21 cellular contexts compared by ENCODE assay signal in the genomic region with DNA sequence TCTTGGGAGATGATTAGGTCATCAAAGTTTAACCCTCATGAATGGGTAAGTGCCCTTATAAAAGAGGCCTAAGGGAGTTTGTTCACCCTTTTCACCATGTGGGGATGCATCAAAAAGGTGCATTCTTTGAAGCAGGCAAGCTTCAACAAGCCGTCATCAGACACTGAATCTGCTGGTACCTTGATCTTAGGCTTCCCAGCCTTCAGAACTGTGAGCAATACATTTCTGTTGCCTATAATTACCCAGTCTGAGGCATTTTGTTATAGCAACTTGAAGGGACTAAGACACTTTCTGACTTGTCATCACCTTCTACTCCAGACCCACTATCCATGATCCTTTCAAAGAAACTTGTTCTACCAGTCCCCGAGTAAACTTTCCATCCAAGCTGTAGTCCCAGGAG.
"Had no signal": no experiment of that assay in that cellular context is flagged by ENCODE, and none has a peak within 500 bp of the region (broad histone marks: within the 10 kb centered on the region; RNA-seq: fewer than 3 reads in every experiment).

No MANE protein-coding gene starts in this region.

- H3K36me3 ChIP-seq: colonic mucosa had no signal

- FAIRE-seq: kidney, urothelium cell line had no signal

- H3K27me3 ChIP-seq: colonic mucosa, hepatocyte, stomach, transverse colon had no signal

- ATAC-seq: esophagus mucosa; sciatic nerve; stimulated activated naive B cell treated with anti-CD40 and anti-IgM and Interleukin-4, amounts not matched to agents 10 μg/mL and 1 μg/mL and 100 μg/mL, for 72 hours had no signal

- H3K27ac Mint-ChIP-seq: naive B cell; nephron; stimulated activated naive B cell treated with anti-CD40 and anti-IgM and Interleukin-4, amounts not matched to agents 10 μg/mL and 1 μg/mL and 100 μg/mL, for 72 hours had no signal

- H3K4me1 Mint-ChIP-seq: nephron had no signal

- H3K36me3 Mint-ChIP-seq: naive B cell; stimulated activated naive B cell treated with anti-CD40 and anti-IgM and Interleukin-4, amounts not matched to agents 10 μg/mL and 1 μg/mL and 100 μg/mL, for 72 hours had no signal

- H3K4me3 ChIP-seq: colonic mucosa, hepatocyte, left ventricle myocardium inferior, lung, stomach, thoracic aorta, transverse colon had no signal

- H3K27me3 Mint-ChIP-seq: stimulated activated naive B cell treated with anti-CD40 and anti-IgM and Interleukin-4, amounts not matched to agents 10 μg/mL and 1 μg/mL and 100 μg/mL, for 72 hours had no signal

- H3K4me3 Mint-ChIP-seq: naive B cell; nephron; stimulated activated naive B cell treated with anti-CD40 and anti-IgM and Interleukin-4, amounts not matched to agents 10 μg/mL and 1 μg/mL and 100 μg/mL, for 72 hours had no signal

- H3K9me3 Mint-ChIP-seq: nephron; stimulated activated naive B cell treated with anti-CD40 and anti-IgM and Interleukin-4, amounts not matched to agents 10 μg/mL and 1 μg/mL and 100 μg/mL, for 72 hours had no signal

- H3K9me3 ChIP-seq: colonic mucosa, left ventricle myocardium inferior, stomach, thoracic aorta, transverse colon had no signal

- DNase-seq: colonic mucosa; effector CD4-positive, alpha-beta T cell; kidney; left cardiac atrium; left ventricle myocardium inferior; midbrain; naive B cell; posterior cingulate gyrus; stimulated activated CD4-positive, alpha-beta T cell treated with anti-CD3 and anti-CD28 coated beads, Interleukin-2, amount 100 ng/mL, for 24 hours; stimulated activated CD4-positive, alpha-beta T cell treated with anti-CD3 and anti-CD28 coated beads, Interleukin-4, amount 100 ng/mL, for 4 hours; stimulated activated naive B cell treated with anti-CD40 and anti-IgM and Interleukin-4, amounts not matched to agents 10 μg/mL and 1 μg/mL and 100 μg/mL, for 72 hours; stomach; substantia nigra; transverse colon had no signal

- H3K4me1 ChIP-seq: colonic mucosa, transverse colon had no signal

- H3K27ac ChIP-seq: colonic mucosa, hepatocyte, left ventricle myocardium inferior, stomach, thoracic aorta, transverse colon had no signal
